ENCODE assay signal across 2 cellular contexts in the genomic region with DNA sequence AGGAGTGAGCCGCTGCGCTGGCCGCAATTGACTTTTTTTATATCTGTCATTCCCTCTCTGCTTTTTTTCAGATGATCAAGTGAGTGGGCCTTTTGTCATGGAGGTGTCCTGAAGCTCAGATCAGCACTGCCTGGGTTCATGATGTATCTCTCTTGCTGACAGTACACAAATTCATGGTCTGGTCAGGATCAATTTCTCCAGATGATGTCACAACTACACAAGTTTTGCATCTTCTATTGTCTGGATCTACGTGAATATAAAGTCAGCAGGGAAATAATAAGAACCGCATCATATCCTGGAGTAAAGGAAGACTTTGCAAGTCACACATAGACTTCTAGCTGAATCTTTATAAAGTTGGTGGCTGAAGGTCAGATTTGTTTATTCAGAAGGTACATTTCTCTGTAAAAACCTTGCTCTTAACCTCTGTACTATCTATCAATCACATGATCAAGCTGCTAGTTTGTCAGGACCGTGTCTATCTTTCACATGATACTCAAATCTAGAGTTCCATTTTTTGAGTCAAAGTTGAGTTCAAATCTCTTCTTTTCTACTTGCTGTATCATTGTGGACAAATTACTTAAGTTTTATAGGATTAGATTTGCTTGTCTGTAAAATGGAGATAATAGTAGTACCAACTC.
TF ChIP-seq lines count a peak whose summit lies in the region.

No MANE protein-coding gene starts in this region.

TF ChIP-seq in K562, 482 proteins besides CTCF, POLR2A, EP300 and RAD21:
- TF ChIP-seq HDGF (IDR thresholded peaks at IDR 0.05), result no peak
- TF ChIP-seq, protein P1, sequence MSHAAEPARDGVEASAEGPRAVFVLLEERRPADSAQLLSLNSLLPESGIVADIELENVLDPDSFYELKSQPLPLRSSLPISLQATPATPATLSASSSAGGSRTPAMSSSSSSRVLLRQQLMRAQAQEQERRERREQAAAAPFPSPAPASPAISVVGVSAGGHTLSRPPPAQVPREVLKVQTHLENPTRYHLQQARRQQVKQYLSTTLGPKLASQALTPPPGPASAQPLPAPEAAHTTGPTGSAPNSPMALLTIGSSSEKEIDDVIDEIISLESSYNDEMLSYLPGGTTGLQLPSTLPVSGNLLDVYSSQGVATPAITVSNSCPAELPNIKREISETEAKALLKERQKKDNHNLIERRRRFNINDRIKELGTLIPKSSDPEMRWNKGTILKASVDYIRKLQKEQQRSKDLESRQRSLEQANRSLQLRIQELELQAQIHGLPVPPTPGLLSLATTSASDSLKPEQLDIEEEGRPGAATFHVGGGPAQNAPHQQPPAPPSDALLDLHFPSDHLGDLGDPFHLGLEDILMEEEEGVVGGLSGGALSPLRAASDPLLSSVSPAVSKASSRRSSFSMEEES (CRISPR knock-in tag; IDR thresholded peaks at IDR 0.05), result peak; percentile 37; the same call in 1 of the 2 replicates

TF ChIP-seq in WTC11, 78 proteins besides CTCF, POLR2A, EP300 and RAD21:
- TF ChIP-seq ZNF671 (CRISPR knock-in tag; IDR thresholded peaks at IDR 0.05), result no peak
- TF ChIP-seq NR3C1 (CRISPR knock-in tag; conservative IDR thresholded peaks at IDR 0.05; ENCODE audit: low read depth), result no peak
- no peak for TF ChIP-seq ETV6 (CRISPR knock-in tag; IDR thresholded peaks at IDR 0.05)
- no peak for TF ChIP-seq ZNF219 (CRISPR knock-in tag; IDR thresholded peaks at IDR 0.05; ENCODE audit: borderline replicate concordance)
- TF ChIP-seq, protein P2, sequence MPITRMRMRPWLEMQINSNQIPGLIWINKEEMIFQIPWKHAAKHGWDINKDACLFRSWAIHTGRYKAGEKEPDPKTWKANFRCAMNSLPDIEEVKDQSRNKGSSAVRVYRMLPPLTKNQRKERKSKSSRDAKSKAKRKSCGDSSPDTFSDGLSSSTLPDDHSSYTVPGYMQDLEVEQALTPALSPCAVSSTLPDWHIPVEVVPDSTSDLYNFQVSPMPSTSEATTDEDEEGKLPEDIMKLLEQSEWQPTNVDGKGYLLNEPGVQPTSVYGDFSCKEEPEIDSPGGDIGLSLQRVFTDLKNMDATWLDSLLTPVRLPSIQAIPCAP (CRISPR knock-in tag; IDR thresholded peaks at IDR 0.05), result no peak
- TF ChIP-seq JUN (CRISPR knock-in tag; IDR thresholded peaks at IDR 0.05), result no peak
- TF ChIP-seq, protein P3, sequence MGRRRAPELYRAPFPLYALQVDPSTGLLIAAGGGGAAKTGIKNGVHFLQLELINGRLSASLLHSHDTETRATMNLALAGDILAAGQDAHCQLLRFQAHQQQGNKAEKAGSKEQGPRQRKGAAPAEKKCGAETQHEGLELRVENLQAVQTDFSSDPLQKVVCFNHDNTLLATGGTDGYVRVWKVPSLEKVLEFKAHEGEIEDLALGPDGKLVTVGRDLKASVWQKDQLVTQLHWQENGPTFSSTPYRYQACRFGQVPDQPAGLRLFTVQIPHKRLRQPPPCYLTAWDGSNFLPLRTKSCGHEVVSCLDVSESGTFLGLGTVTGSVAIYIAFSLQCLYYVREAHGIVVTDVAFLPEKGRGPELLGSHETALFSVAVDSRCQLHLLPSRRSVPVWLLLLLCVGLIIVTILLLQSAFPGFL (CRISPR knock-in tag; IDR thresholded peaks at IDR 0.05; ENCODE audit: borderline replicate concordance), result no peak
- TF ChIP-seq SMAD3 (CRISPR knock-in tag; IDR thresholded peaks at IDR 0.05; ENCODE audit: borderline replicate concordance), result no peak
- TF ChIP-seq FOXJ3 (CRISPR knock-in tag; IDR thresholded peaks at IDR 0.05; ENCODE audit: borderline replicate concordance), result no peak
- no peak for TF ChIP-seq EMX1 (CRISPR knock-in tag; IDR thresholded peaks at IDR 0.05)
- TF ChIP-seq, protein P4, sequence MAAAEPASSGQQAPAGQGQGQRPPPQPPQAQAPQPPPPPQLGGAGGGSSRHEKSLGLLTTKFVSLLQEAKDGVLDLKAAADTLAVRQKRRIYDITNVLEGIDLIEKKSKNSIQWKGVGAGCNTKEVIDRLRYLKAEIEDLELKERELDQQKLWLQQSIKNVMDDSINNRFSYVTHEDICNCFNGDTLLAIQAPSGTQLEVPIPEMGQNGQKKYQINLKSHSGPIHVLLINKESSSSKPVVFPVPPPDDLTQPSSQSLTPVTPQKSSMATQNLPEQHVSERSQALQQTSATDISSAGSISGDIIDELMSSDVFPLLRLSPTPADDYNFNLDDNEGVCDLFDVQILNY (CRISPR knock-in tag; IDR thresholded peaks at IDR 0.05), result no peak
